In genomic region chr19:17394891-17395415, GRCh38 we compare ENCODE assay signal across 6 cellular contexts. TPM values are rescaled to one million over a fixed set of nuclear protein-coding genes. Genes with fewer than 3 reads are reported as not detected.
DNase-seq lines count a peak whose midpoint lies in the region; ATAC-seq and TF ChIP-seq lines count a peak whose summit lies in the region.

No MANE protein-coding gene starts in this region.

- BruUV-seq in PC-3 (replicated peaks; lab: Mats Ljungman, UMichigan), result no TSS peak

- no peaks in the 10 kb centered on the region for H3K9me2 ChIP-seq in PC-3 (replicated peaks; ENCODE audit: low read length)

- no peak overlapping the region for H3K27ac ChIP-seq in PC-3 (ENCODE audit: low read length)

- no peaks in the 10 kb centered on the region for H3K79me2 ChIP-seq in PC-3 (ENCODE audit: low read length)

- DNase-seq in GM10248 (ENCODE audit: extremely low spot score) (peak; percentile 72), PC-3 (peak; percentile 50), astrocyte of the cerebellum (ENCODE audit: low read depth) (no peak), mucosa of gallbladder (ENCODE audit: low spot score) (peak; percentile 63), NCI-H1694 treated with DMSO at 0.1 percent for 48 hours (lab: John Stamatoyannopoulos, UW) (no peak)

- in situ Hi-C loops in astrocyte of the cerebellum (cut with HindIII; ENCODE audit: low sequenced_read_pairs), result no loop called here

- H3K4me3 ChIP-seq in PC-3 (ENCODE audit: low read length), result no peak overlapping the region
- no peak overlapping the region for H3K4me3 ChIP-seq in astrocyte of the cerebellum (ENCODE audit: low read depth, low read length)

- no peak overlapping the region for H2AFZ ChIP-seq in PC-3 (ENCODE audit: low read length)

- no peaks in the 10 kb centered on the region for H3K9me3 ChIP-seq in PC-3 (ENCODE audit: low read length)

- H3K9ac ChIP-seq in PC-3 (ENCODE audit: low read length), result no peak overlapping the region

- no peaks in the 10 kb centered on the region for H3K36me3 ChIP-seq in PC-3 (ENCODE audit: low read depth, low read length)

- POLR2A ChIA-PET in GM10248 (lab: Yijun Ruan, JAX), result no interaction called here
- POLR2A ChIA-PET in PC-3 (lab: Charles Lee; ENCODE audit: unreplicated experiment), result no interaction called here

- CTCF ChIA-PET in GM10248 (lab: Yijun Ruan, JAX), result interaction anchor here (0.7 to 3.0 kb wide), 11 partner anchors 10 to 455 kb away, joined by 3 to 10 read pairs (median 4); partner anchors contain the start of genes BST2, DDA1 and MVB12A
- CTCF ChIA-PET in PC-3 (lab: Charles Lee), result no interaction called here

- no peaks in the 10 kb centered on the region for H3F3A ChIP-seq in PC-3 (ENCODE audit: low read length, unreplicated experiment)

- H3K4me1 ChIP-seq in PC-3 (ENCODE audit: insufficient read depth, low read length), result peaks cover 11% of the 10 kb centered on the region; the same call in 1 of the 2 replicates

- intact Hi-C loops in PC-3 (cut with micrococcal nuclease), result loop anchor here (5.0 kb wide), 1 partner anchor 72 kb away; no protein-coding TSS in a partner anchor

- H3K4me2 ChIP-seq in PC-3 (ENCODE audit: low read length), result no peak overlapping the region

- peak; percentile 73 for TF ChIP-seq CTCF in GM10248 (IDR thresholded peaks at IDR 0.05; ENCODE audit: control extremely low read depth, extremely low read depth, low read depth, missing control alignments)
- peak; percentile 52 for TF ChIP-seq CTCF in PC-3 (conservative IDR thresholded peaks at IDR 0.05; ENCODE audit: low read depth, low read length)
- peak; percentile 64 for TF ChIP-seq CTCF in astrocyte of the cerebellum (IDR thresholded peaks at IDR 0.05; ENCODE audit: low read depth, low read length, missing control alignments)

- no peaks in the 10 kb centered on the region for H4K20me1 ChIP-seq in PC-3 (ENCODE audit: low read length)

- ATAC-seq in PC-3, result 0 out of 2 replicates have a peak, but pooled peaks have one; percentile 3
- ATAC-seq in GM18867 (IDR thresholded peaks at IDR 0.05; ENCODE audit: unreplicated experiment), result no peak

- no peaks in the 10 kb centered on the region for H3K27me3 ChIP-seq in PC-3 (ENCODE audit: low read length)

RNA-seq across cellular contexts. Expression of gene CCDC194, which starts 1.0 kb away (rescaled TPM):
- total RNA-seq in PC-3 (2014; rRNA removed) (not detected in 2 replicates), mucosa of gallbladder (1.0 TPM)

RNA-seq across cellular contexts. Expression of gene BST2, which starts 10.5 kb away (rescaled TPM):
- total RNA-seq in PC-3 (2014; rRNA removed) (0.84 and 1.3 TPM in 2 replicates), mucosa of gallbladder (90.6 TPM)

RNA-seq across cellular contexts. Expression of gene PLVAP, which starts 17.8 kb away (rescaled TPM):
- not detected in 2 replicates for total RNA-seq in PC-3 (2014; rRNA removed)
- 166 TPM for total RNA-seq in mucosa of gallbladder

RNA-seq across cellular contexts. Expression of gene MVB12A, which starts 24.9 kb away (rescaled TPM):
- total RNA-seq in PC-3 (2014; rRNA removed) (82.5 and 103 TPM in 2 replicates), mucosa of gallbladder (61.2 TPM)

RNA-seq across cellular contexts. Expression of gene TMEM221, which starts 53.5 kb away (rescaled TPM):
- total RNA-seq in PC-3 (2014; rRNA removed), result 1.7 and 3.0 TPM in 2 replicates
- total RNA-seq in mucosa of gallbladder, result 0.37 TPM

Comparison
In these comparisons a context has a peak if more than half of its experiments do, and no peak if none do; other contexts are left out.
1. DNase-seq: peak in GM10248 (single experiment), PC-3 (single experiment) and mucosa of gallbladder (single experiment); none in astrocyte of the cerebellum (single experiment) and NCI-H1694 treated with DMSO at 0.1 percent for 48 hours (single experiment).
2. RNA of gene BST2, which starts 10.5 kb away (total RNA-seq): 90.6 TPM in mucosa of gallbladder (single experiment); 0.84 to 1.3 TPM in PC-3; every median in the first group is over 10 times any median in the second.
3. RNA of gene PLVAP, which starts 17.8 kb away (total RNA-seq): 166 TPM in mucosa of gallbladder (single experiment); not detected in PC-3; every median in the first group is over 100 times any median in the second.
4. Peak in every context shown above with its lines, with median percentiles within 50 percentile points of each other: CTCF ChIP-seq.